ENCODE assay signal across 1 cellular context in the genomic region with DNA sequence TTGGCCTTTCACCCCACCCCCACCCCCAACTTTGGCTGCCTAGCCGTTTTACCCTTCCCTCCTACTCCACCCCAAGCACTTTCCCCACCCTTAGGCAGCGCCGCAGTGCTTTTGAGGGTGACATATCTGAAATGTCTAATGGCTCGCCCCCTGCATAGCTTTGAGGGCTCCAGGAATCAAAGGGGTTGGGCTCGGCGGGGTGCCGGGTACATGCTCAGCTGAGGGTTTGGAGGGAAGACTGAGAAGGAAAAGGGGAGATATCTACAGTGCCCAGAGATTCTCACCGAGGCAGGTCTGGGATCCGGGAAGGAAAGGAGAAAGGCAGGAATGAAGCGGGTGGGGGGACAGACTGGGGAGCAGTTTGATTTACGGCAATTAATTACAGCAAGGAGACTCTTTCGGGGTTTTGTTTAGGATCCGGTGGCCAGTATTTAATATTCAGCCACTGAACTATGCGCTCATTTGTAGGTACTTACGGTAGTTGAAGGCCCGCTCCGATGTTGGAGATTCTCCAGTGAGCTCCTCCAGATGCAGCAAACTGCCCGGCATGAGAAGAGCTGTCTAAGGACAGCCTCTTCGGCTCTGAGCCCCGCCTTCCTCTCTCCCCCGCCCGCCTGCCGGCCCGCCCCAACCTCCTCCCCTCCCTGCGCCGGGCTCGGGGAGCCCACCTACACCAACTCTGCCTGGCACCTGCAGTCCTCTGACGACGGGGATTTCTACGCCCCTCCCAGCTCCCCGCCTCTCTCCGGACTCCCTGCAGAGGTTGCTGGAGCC.
TF ChIP-seq lines count a peak whose summit lies in the region.

A gene with protein sequence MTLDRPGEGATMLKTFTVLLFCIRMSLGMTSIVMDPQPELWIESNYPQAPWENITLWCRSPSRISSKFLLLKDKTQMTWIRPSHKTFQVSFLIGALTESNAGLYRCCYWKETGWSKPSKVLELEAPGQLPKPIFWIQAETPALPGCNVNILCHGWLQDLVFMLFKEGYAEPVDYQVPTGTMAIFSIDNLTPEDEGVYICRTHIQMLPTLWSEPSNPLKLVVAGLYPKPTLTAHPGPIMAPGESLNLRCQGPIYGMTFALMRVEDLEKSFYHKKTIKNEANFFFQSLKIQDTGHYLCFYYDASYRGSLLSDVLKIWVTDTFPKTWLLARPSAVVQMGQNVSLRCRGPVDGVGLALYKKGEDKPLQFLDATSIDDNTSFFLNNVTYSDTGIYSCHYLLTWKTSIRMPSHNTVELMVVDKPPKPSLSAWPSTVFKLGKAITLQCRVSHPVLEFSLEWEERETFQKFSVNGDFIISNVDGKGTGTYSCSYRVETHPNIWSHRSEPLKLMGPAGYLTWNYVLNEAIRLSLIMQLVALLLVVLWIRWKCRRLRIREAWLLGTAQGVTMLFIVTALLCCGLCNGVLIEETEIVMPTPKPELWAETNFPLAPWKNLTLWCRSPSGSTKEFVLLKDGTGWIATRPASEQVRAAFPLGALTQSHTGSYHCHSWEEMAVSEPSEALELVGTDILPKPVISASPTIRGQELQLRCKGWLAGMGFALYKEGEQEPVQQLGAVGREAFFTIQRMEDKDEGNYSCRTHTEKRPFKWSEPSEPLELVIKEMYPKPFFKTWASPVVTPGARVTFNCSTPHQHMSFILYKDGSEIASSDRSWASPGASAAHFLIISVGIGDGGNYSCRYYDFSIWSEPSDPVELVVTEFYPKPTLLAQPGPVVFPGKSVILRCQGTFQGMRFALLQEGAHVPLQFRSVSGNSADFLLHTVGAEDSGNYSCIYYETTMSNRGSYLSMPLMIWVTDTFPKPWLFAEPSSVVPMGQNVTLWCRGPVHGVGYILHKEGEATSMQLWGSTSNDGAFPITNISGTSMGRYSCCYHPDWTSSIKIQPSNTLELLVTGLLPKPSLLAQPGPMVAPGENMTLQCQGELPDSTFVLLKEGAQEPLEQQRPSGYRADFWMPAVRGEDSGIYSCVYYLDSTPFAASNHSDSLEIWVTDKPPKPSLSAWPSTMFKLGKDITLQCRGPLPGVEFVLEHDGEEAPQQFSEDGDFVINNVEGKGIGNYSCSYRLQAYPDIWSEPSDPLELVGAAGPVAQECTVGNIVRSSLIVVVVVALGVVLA (N-terminal part only) (minus strand): TSS at position 569 of the 774 bp plus-strand sequence. CDS start 2,632 bp downstream, outside the sequence.

TF ChIP-seq in SK-N-SH treated with all-trans-retinoic acid at 6 μM for 48 hours, 23 proteins besides CTCF, POLR2A, EP300 and RAD21 (continued from another document):
- no peak for TF ChIP-seq TSHZ2 (CRISPR knock-in tag; IDR thresholded peaks at IDR 0.05)
- TF ChIP-seq, protein P1, sequence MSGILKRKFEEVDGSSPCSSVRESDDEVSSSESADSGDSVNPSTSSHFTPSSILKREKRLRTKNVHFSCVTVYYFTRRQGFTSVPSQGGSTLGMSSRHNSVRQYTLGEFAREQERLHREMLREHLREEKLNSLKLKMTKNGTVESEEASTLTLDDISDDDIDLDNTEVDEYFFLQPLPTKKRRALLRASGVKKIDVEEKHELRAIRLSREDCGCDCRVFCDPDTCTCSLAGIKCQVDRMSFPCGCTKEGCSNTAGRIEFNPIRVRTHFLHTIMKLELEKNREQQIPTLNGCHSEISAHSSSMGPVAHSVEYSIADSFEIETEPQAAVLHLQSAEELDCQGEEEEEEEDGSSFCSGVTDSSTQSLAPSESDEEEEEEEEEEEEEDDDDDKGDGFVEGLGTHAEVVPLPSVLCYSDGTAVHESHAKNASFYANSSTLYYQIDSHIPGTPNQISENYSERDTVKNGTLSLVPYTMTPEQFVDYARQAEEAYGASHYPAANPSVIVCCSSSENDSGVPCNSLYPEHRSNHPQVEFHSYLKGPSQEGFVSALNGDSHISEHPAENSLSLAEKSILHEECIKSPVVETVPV (CRISPR knock-in tag; IDR thresholded peaks at IDR 0.05), result no peak
- no peak for TF ChIP-seq TOX (CRISPR knock-in tag; IDR thresholded peaks at IDR 0.05; ENCODE audit: borderline replicate concordance)
- TF ChIP-seq, protein P2, sequence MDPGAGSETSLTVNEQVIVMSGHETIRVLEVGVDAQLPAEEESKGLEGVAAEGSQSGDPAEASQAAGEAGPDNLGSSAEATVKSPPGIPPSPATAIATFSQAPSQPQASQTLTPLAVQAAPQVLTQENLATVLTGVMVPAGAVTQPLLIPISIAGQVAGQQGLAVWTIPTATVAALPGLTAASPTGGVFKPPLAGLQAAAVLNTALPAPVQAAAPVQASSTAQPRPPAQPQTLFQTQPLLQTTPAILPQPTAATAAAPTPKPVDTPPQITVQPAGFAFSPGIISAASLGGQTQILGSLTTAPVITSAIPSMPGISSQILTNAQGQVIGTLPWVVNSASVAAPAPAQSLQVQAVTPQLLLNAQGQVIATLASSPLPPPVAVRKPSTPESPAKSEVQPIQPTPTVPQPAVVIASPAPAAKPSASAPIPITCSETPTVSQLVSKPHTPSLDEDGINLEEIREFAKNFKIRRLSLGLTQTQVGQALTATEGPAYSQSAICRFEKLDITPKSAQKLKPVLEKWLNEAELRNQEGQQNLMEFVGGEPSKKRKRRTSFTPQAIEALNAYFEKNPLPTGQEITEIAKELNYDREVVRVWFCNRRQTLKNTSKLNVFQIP (CRISPR knock-in tag; IDR thresholded peaks at IDR 0.05; ENCODE audit: borderline replicate concordance, low read depth), result no peak
